8 cellular contexts compared by ENCODE assay signal in genomic region chr7:155296788-155297516, GRCh38. TPM values are rescaled to one million over a fixed set of nuclear protein-coding genes. Genes with fewer than 3 reads are reported as not detected.
DNase-seq lines count a peak whose midpoint lies in the region; ATAC-seq and TF ChIP-seq lines count a peak whose summit lies in the region.

No MANE protein-coding gene starts in this region.

- CTCF ChIA-PET in GM10248 (lab: Yijun Ruan, JAX), result interaction anchor here (1.0 to 7.4 kb wide), 10 partner anchors 9 to 370 kb away, joined by 3 to 38 read pairs (median 3); no protein-coding TSS in a partner anchor
- CTCF ChIA-PET in WTC11 (lab: Charles Lee), result interaction anchor here (0.7 to 3.9 kb wide), 17 partner anchors 9 to 383 kb away, joined by 3 to 18 read pairs (median 4); partner anchors contain the start of gene HTR5A

- H2BK15ac ChIP-seq in H9 (ENCODE audit: low read depth, low read length), result no peak overlapping the region

- H2AK5ac ChIP-seq in H9 (ENCODE audit: insufficient read length, low read length), result no peak overlapping the region

- peak overlapping the region; percentile 84 for H3K14ac ChIP-seq in H9 (ENCODE audit: insufficient read depth, low read length)

- H3K79me1 ChIP-seq in H9 (ENCODE audit: insufficient read depth, low read depth, low read length, poor library complexity, severe bottlenecking), result peaks cover 3% of the 10 kb centered on the region

- no peak overlapping the region for H3K23ac ChIP-seq in H9 (ENCODE audit: insufficient read length, low read depth, low read length)

- H3K23me2 ChIP-seq in H9 (ENCODE audit: insufficient read length, low read depth, low read length, poor library complexity, severe bottlenecking), result peaks cover 19% of the 10 kb centered on the region

- peaks cover 24% of the 10 kb centered on the region; the same call in 1 of the 2 replicates for H3K79me2 ChIP-seq in H9 (ENCODE audit: insufficient read depth, low read length)

- H4K5ac ChIP-seq in H9 (ENCODE audit: insufficient read length, low read depth, low read length), result no peak overlapping the region

- H3K27ac ChIP-seq in H9 (ENCODE audit: insufficient read length, low read depth, low read length), result peak overlapping the region; percentile 59

- peak; percentile 63 for ATAC-seq in WTC11

- POLR2A ChIA-PET in GM10248 (lab: Yijun Ruan, JAX), result interaction anchor here (0.6 to 2.4 kb wide), 5 partner anchors 9 to 294 kb away, joined by 3 to 19 read pairs (median 4); partner anchors contain the start of gene PAXIP1
- POLR2A ChIA-PET in WTC11 (lab: Charles Lee), result interaction anchor here (0.8 to 1.3 kb wide), 3 partner anchors 12 to 70 kb away, joined by 3 to 5 read pairs (median 3); no protein-coding TSS in a partner anchor

- no CpG with 5 or more reads among the region's 57 CpGs for WGBS in H9 (ENCODE audit: extremely low coverage, insufficient read length, low lambda C conversion rate)

- 0 out of 2 replicates have a peak, but pooled peaks cover 8% of the 10 kb centered on the region for H3K4me1 ChIP-seq in H9 (ENCODE audit: insufficient read depth, low read length)

- H3K4me3 ChIP-seq in LNCaP clone FGC (ENCODE audit: low read depth, low read length) (peak overlapping the region; percentile 61), cardiac fibroblast (replicated peaks in 1 of 2; ENCODE audit: low read depth in 2 of 2, low read length in 2 of 2) (peak overlapping the region; percentile 56 to 61)

- H3T11ph ChIP-seq in H9 (ENCODE audit: low read length), result no peak overlapping the region

- no peak overlapping the region for H2BK120ac ChIP-seq in H9 (ENCODE audit: low read depth, low read length, poor library complexity, severe bottlenecking)

- peak overlapping the region; percentile 51 for H3K18ac ChIP-seq in H9 (ENCODE audit: insufficient read length, low read depth, low read length)

- H2BK5ac ChIP-seq in H9 (ENCODE audit: insufficient read length, low read length), result no peak overlapping the region

- H3K27ac Mint-ChIP-seq in H9, result peak overlapping the region; percentile 80 to 97 (median 92); a peak in 6 of 7 replicates
- H3K27ac Mint-ChIP-seq in WTC11, result peak overlapping the region; percentile 88

- H3K4me3 Mint-ChIP-seq in H9 (peak overlapping the region; percentile 65 to 81), WTC11 (peak overlapping the region; percentile 74)

- no peak overlapping the region for H4K8ac ChIP-seq in H9 (replicated peaks; ENCODE audit: insufficient read length, low read depth, low read length)

- no peak overlapping the region for H2BK20ac ChIP-seq in H9 (ENCODE audit: low read depth, low read length, poor library complexity, severe bottlenecking)

- no peaks in the 10 kb centered on the region for H3K9me3 ChIP-seq in H9 (ENCODE audit: control insufficient read depth, low read depth, low read length)

- TF ChIP-seq CTCF in GM10248 (IDR thresholded peaks at IDR 0.05; ENCODE audit: control extremely low read depth, extremely low read depth, low read depth, missing control alignments), result no peak
- TF ChIP-seq CTCF in H9 (conservative IDR thresholded peaks at IDR 0.05), result peak; percentile 52; the same call in 2 of the 3 replicates
- TF ChIP-seq CTCF in LNCaP clone FGC (IDR thresholded peaks at IDR 0.05; ENCODE audit: control insufficient read depth, extremely low read depth, insufficient read depth), result peak; percentile 35
- TF ChIP-seq CTCF in WTC11 (IDR thresholded peaks at IDR 0.05), result peak; percentile 37; the same call in 1 of the 2 replicates
- TF ChIP-seq CTCF in cardiac fibroblast (IDR thresholded peaks at IDR 0.05; ENCODE audit: low read depth, low read length), result no peak

- peak overlapping the region; percentile 89 for H3K4me2 ChIP-seq in H9 (ENCODE audit: insufficient read depth, insufficient read length, low read length)

- no peaks in the 10 kb centered on the region for H4K20me1 ChIP-seq in H9 (ENCODE audit: control insufficient read depth, insufficient read depth, insufficient read length)

- peaks cover 18 to 28% (median 21%) of the 10 kb centered on the region in 3 experiments for H3K36me3 Mint-ChIP-seq in H9 (ENCODE audit: insufficient read depth in 1 of 3, low read depth in 3 of 3)
- peaks cover 18% of the 10 kb centered on the region for H3K36me3 Mint-ChIP-seq in WTC11

- H2AFZ ChIP-seq in H9 (ENCODE audit: low read length), result no peak overlapping the region

- peak overlapping the region; percentile 30 for H2BK12ac ChIP-seq in H9 (ENCODE audit: insufficient read length, low read depth, low read length)

- H3K27me3 Mint-ChIP-seq in H9 (ENCODE audit: low read depth) (peaks cover 3% of the 10 kb centered on the region; the same call in 1 of the 2 replicates), WTC11 (ENCODE audit: low read depth) (no peaks in the 10 kb centered on the region; the same call in 1 of the 2 replicates)

- no peaks in the 10 kb centered on the region for H3K27me3 ChIP-seq in H9 (ENCODE audit: insufficient read depth, low read length)

- H3K9me3 Mint-ChIP-seq in H9, result peaks cover 3 to 4% of the 10 kb centered on the region in 2 experiments; a peak in 2 of 5 replicates
- H3K9me3 Mint-ChIP-seq in WTC11, result peaks cover 7% of the 10 kb centered on the region

- DNase-seq in GM10248 (ENCODE audit: extremely low spot score) (peak; percentile 42), H9 (peak; percentile 49), LNCaP clone FGC (ENCODE audit: low read depth) (no peak), WTC11 (ENCODE audit: low spot score) (peak; percentile 54), cardiac fibroblast (ENCODE audit: low read depth in 2 of 2) (peak; percentile 81 to 86), islet precursor cell (peak; percentile 84), pons (ENCODE audit: low spot score) (no peak)
- DNase-seq in stimulated activated CD4-positive, alpha-beta T cell treated with anti-CD3 and anti-CD28 coated beads, Interleukin-1b, Interleukin-23, amount 100 ng/mL, for 24 hours (ENCODE audit: low read depth in 4 of 4, low spot score in 1 of 4), result peak; percentile 35 to 71 (median 60)

- no peak overlapping the region for H3K56ac ChIP-seq in H9 (ENCODE audit: insufficient read length, low read depth, low read length)

- no peak overlapping the region for H4K91ac ChIP-seq in H9 (ENCODE audit: insufficient read length, low read depth, low read length)

- peak overlapping the region; percentile 72 for H3K9ac ChIP-seq in H9 (ENCODE audit: extremely low read depth, insufficient read length, low read length)

- no peak overlapping the region for H3K4ac ChIP-seq in H9 (ENCODE audit: low read depth, low read length)

- H3K4me1 Mint-ChIP-seq in H9 (peaks cover 42 to 45% of the 10 kb centered on the region in 2 experiments), WTC11 (peaks cover 45% of the 10 kb centered on the region)

TF ChIP-seq in WTC11, 78 proteins besides CTCF, POLR2A, EP300 and RAD21 (continues in another document):
- TF ChIP-seq, protein P1, sequence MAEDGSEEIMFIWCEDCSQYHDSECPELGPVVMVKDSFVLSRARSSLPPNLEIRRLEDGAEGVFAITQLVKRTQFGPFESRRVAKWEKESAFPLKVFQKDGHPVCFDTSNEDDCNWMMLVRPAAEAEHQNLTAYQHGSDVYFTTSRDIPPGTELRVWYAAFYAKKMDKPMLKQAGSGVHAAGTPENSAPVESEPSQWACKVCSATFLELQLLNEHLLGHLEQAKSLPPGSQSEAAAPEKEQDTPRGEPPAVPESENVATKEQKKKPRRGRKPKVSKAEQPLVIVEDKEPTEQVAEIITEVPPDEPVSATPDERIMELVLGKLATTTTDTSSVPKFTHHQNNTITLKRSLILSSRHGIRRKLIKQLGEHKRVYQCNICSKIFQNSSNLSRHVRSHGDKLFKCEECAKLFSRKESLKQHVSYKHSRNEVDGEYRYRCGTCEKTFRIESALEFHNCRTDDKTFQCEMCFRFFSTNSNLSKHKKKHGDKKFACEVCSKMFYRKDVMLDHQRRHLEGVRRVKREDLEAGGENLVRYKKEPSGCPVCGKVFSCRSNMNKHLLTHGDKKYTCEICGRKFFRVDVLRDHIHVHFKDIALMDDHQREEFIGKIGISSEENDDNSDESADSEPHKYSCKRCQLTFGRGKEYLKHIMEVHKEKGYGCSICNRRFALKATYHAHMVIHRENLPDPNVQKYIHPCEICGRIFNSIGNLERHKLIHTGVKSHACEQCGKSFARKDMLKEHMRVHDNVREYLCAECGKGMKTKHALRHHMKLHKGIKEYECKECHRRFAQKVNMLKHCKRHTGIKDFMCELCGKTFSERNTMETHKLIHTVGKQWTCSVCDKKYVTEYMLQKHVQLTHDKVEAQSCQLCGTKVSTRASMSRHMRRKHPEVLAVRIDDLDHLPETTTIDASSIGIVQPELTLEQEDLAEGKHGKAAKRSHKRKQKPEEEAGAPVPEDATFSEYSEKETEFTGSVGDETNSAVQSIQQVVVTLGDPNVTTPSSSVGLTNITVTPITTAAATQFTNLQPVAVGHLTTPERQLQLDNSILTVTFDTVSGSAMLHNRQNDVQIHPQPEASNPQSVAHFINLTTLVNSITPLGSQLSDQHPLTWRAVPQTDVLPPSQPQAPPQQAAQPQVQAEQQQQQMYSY (CRISPR knock-in tag; IDR thresholded peaks at IDR 0.05), result no peak
- no peak for TF ChIP-seq FOXP1 (CRISPR knock-in tag; IDR thresholded peaks at IDR 0.05; ENCODE audit: borderline replicate concordance)
- TF ChIP-seq SMAD3 (CRISPR knock-in tag; IDR thresholded peaks at IDR 0.05; ENCODE audit: borderline replicate concordance), result 0 out of 2 replicates have a peak, but pooled peaks have one; percentile 27
- TF ChIP-seq RELA (CRISPR knock-in tag; IDR thresholded peaks at IDR 0.05; ENCODE audit: borderline replicate concordance), result no peak
- no peak for TF ChIP-seq KAT7 (CRISPR knock-in tag; IDR thresholded peaks at IDR 0.05; ENCODE audit: borderline replicate concordance)
- TF ChIP-seq, protein P2, sequence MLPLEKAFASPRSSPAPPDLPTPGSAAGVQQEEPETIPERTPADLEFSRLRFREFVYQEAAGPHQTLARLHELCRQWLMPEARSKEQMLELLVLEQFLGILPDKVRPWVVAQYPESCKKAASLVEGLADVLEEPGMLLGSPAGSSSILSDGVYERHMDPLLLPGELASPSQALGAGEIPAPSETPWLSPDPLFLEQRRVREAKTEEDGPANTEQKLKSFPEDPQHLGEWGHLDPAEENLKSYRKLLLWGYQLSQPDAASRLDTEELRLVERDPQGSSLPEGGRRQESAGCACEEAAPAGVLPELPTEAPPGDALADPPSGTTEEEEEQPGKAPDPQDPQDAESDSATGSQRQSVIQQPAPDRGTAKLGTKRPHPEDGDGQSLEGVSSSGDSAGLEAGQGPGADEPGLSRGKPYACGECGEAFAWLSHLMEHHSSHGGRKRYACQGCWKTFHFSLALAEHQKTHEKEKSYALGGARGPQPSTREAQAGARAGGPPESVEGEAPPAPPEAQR (CRISPR knock-in tag; IDR thresholded peaks at IDR 0.05), result no peak

RNA-seq across cellular contexts. Expression of gene INSIG1, which starts 0.7 kb away (rescaled TPM):
- total RNA-seq in H9 (2021), result 23.3 and 24.2 TPM in 2 replicates
- total RNA-seq in WTC11 (2021), result 32.3 to 41.2 TPM (median 40.1 TPM) in 3 replicates

Comparison
In these comparisons a context has a peak if more than half of its experiments do, and no peak if none do; other contexts are left out.
1. DNase-seq: peak in GM10248 (single experiment), H9 (single experiment), WTC11 (single experiment), cardiac fibroblast (2 of 2), islet precursor cell (single experiment) and stimulated activated CD4-positive, alpha-beta T cell treated with anti-CD3 and anti-CD28 coated beads, Interleukin-1b, Interleukin-23, amount 100 ng/mL, for 24 hours (4 of 4); none in LNCaP clone FGC (single experiment) and pons (single experiment).
2. CTCF ChIP-seq: peak in H9 (single experiment), LNCaP clone FGC (single experiment) and WTC11 (single experiment); none in GM10248 (single experiment) and cardiac fibroblast (single experiment).